In genomic region chr3:2247831-2248230, GRCh38 we compare ENCODE assay signal across 18 cellular contexts.
"Had no signal": no experiment of that assay in that cellular context is flagged by ENCODE, and none has a peak within 500 bp of the region (broad histone marks: within the 10 kb centered on the region; RNA-seq: fewer than 3 reads in every experiment).

No MANE protein-coding gene starts in this region.

- H3K9me3 Mint-ChIP-seq: endodermal cell; stimulated activated effector memory CD8-positive, alpha-beta T cell treated with anti-CD3 and anti-CD28 coated beads, Interleukin-12 subunit alpha, Interleukin-12 subunit beta, amount 100 ng/mL, for 72 hours had no signal

- H3K36me3 Mint-ChIP-seq: naive thymus-derived CD8-positive, alpha-beta T cell; stimulated activated effector memory CD8-positive, alpha-beta T cell treated with anti-CD3 and anti-CD28 coated beads, Interleukin-12 subunit alpha, Interleukin-12 subunit beta, amount 100 ng/mL, for 72 hours had no signal

- H3K27ac Mint-ChIP-seq: endodermal cell; naive thymus-derived CD8-positive, alpha-beta T cell; stimulated activated effector memory CD8-positive, alpha-beta T cell treated with anti-CD3 and anti-CD28 coated beads, Interleukin-12 subunit alpha, Interleukin-12 subunit beta, amount 100 ng/mL, for 72 hours had no signal

- H3K4me3 Mint-ChIP-seq: endodermal cell; naive thymus-derived CD8-positive, alpha-beta T cell; stimulated activated effector memory CD8-positive, alpha-beta T cell treated with anti-CD3 and anti-CD28 coated beads, Interleukin-12 subunit alpha, Interleukin-12 subunit beta, amount 100 ng/mL, for 72 hours had no signal

- DNase-seq: dermis blood vessel endothelial cell; effector CD4-positive, alpha-beta T cell; endodermal cell; erythroblast; foreskin keratinocyte; kidney; left cardiac atrium; naive thymus-derived CD8-positive, alpha-beta T cell; psoas muscle; retina; right lobe of liver; stimulated activated CD4-positive, alpha-beta T cell treated with anti-CD3 and anti-CD28 coated beads, Interleukin-4, amount 100 ng/mL, for 1 hour; stimulated activated CD8-positive, alpha-beta memory T cell treated with anti-CD3 and anti-CD28 coated beads, Interleukin-4, amount 100 ng/mL, for 48 hours; stimulated activated naive CD8-positive, alpha-beta T cell treated with anti-CD3 and anti-CD28 coated beads, Interleukin-15, Interleukin-2, amounts not matched to agents 100 U/mL and 50 U/mL, for 24 hours; thyroid gland; upper lobe of left lung; uterus had no signal

- H3K4me1 Mint-ChIP-seq: naive thymus-derived CD8-positive, alpha-beta T cell; stimulated activated effector memory CD8-positive, alpha-beta T cell treated with anti-CD3 and anti-CD28 coated beads, Interleukin-12 subunit alpha, Interleukin-12 subunit beta, amount 100 ng/mL, for 72 hours had no signal

- ATAC-seq: foreskin keratinocyte; left cardiac atrium; naive thymus-derived CD8-positive, alpha-beta T cell; psoas muscle; right lobe of liver; stimulated activated effector memory CD8-positive, alpha-beta T cell treated with anti-CD3 and anti-CD28 coated beads, Interleukin-12 subunit alpha, Interleukin-12 subunit beta, amount 100 ng/mL, for 72 hours; stimulated activated naive CD8-positive, alpha-beta T cell treated with anti-CD3 and anti-CD28 coated beads, Interleukin-15, Interleukin-2, amounts not matched to agents 100 U/mL and 50 U/mL, for 24 hours had no signal
